17 cellular contexts compared by ENCODE assay signal in genomic region chr9:93459432-93459847, GRCh38. TPM values are rescaled to one million over a fixed set of nuclear protein-coding genes. Genes with fewer than 3 reads are reported as not detected.
DNase-seq lines count a peak whose midpoint lies in the region; ATAC-seq and TF ChIP-seq lines count a peak whose summit lies in the region.
"Had no signal": no experiment of that assay in that cellular context is flagged by ENCODE, and none has a peak within 500 bp of the region (broad histone marks: within the 10 kb centered on the region; RNA-seq: fewer than 3 reads in every experiment).

No MANE protein-coding gene starts in this region.

- H3K4me1 Mint-ChIP-seq in activated CD4-positive, alpha-beta T cell treated with anti-CD3 and anti-CD28 coated beads for 36 hours = peaks cover 80% of the 10 kb centered on the region
- H3K4me1 Mint-ChIP-seq in effector memory CD8-positive, alpha-beta T cell (ENCODE audit: low read depth in 2 of 2) = peaks cover 51 to 71% of the 10 kb centered on the region in 2 donors
- H3K4me1 Mint-ChIP-seq in stimulated activated effector memory CD8-positive, alpha-beta T cell treated with anti-CD3 and anti-CD28 coated beads, Interleukin-12 subunit alpha, Interleukin-12 subunit beta, amount 100 ng/mL, for 72 hours = peaks cover 77% of the 10 kb centered on the region

- intact Hi-C loops in activated CD4-positive, alpha-beta T cell treated with anti-CD3 and anti-CD28 coated beads for 36 hours (cut with DNase I, micrococcal nuclease) = loop anchor here (10.0 kb wide), 3 partner anchors 505 to 1165 kb away; partner anchors contain the start of gene IARS1 (in 1 of the 2)

- peak overlapping the region; percentile 39 for H3K27ac Mint-ChIP-seq in activated CD4-positive, alpha-beta T cell treated with anti-CD3 and anti-CD28 coated beads for 36 hours
- peak overlapping the region; percentile 54 to 74 for H3K27ac Mint-ChIP-seq in effector memory CD8-positive, alpha-beta T cell
- peak overlapping the region; percentile 23 for H3K27ac Mint-ChIP-seq in stimulated activated effector memory CD8-positive, alpha-beta T cell treated with anti-CD3 and anti-CD28 coated beads, Interleukin-12 subunit alpha, Interleukin-12 subunit beta, amount 100 ng/mL, for 72 hours
- H3K27ac Mint-ChIP-seq: mesothelial cell of epicardium had no signal

- H3K4me3 Mint-ChIP-seq in activated CD4-positive, alpha-beta T cell treated with anti-CD3 and anti-CD28 coated beads for 36 hours = no peak overlapping the region
- peak overlapping the region in 1 of 2 donors; percentile 23 for H3K4me3 Mint-ChIP-seq in effector memory CD8-positive, alpha-beta T cell
- H3K4me3 Mint-ChIP-seq in stimulated activated effector memory CD8-positive, alpha-beta T cell treated with anti-CD3 and anti-CD28 coated beads, Interleukin-12 subunit alpha, Interleukin-12 subunit beta, amount 100 ng/mL, for 72 hours = no peak overlapping the region
- H3K4me3 Mint-ChIP-seq: mesothelial cell of epicardium, T-cell had no signal

- no peaks in the 10 kb centered on the region for H3K27me3 Mint-ChIP-seq in activated CD4-positive, alpha-beta T cell treated with anti-CD3 and anti-CD28 coated beads for 36 hours
- H3K27me3 Mint-ChIP-seq in effector memory CD8-positive, alpha-beta T cell = no peaks in the 10 kb centered on the region
- H3K27me3 Mint-ChIP-seq: T-cell had no signal

- H3K36me3 Mint-ChIP-seq in activated CD4-positive, alpha-beta T cell treated with anti-CD3 and anti-CD28 coated beads for 36 hours (ENCODE audit: low read depth) = peaks cover 28% of the 10 kb centered on the region
- peaks cover 4% of the 10 kb centered on the region for H3K36me3 Mint-ChIP-seq in effector memory CD8-positive, alpha-beta T cell (ENCODE audit: insufficient read depth)
- H3K36me3 Mint-ChIP-seq in stimulated activated effector memory CD8-positive, alpha-beta T cell treated with anti-CD3 and anti-CD28 coated beads, Interleukin-12 subunit alpha, Interleukin-12 subunit beta, amount 100 ng/mL, for 72 hours = peaks cover 27% of the 10 kb centered on the region
- H3K36me3 Mint-ChIP-seq: mesothelial cell of epicardium had no signal

- no peak for DNase-seq in activated CD4-positive, alpha-beta T cell treated with anti-CD3 and anti-CD28 coated beads for 36 hours
- no peak for DNase-seq in activated CD4-positive, alpha-beta T cell treated with anti-CD3 and anti-CD28 coated beads, Interleukin-2, amount 50 U/mL, for 1 hour
- DNase-seq in effector memory CD8-positive, alpha-beta T cell = no peak
- no peak for DNase-seq in stimulated activated effector memory CD8-positive, alpha-beta T cell treated with anti-CD3 and anti-CD28 coated beads, Interleukin-12 subunit alpha, Interleukin-12 subunit beta, amount 100 ng/mL, for 72 hours (ENCODE audit: low spot score in 2 of 2)
- no peak for DNase-seq in hepatic stellate cell (ENCODE audit: low spot score)
- DNase-seq: activated gamma-delta T cell, brain microvascular endothelial cell, DMS 273 treated with DMSO at 0.1 percent for 48 hours, foreskin keratinocyte, MV-4-11, NCI-H446, T-cell had no signal

- H3K4me3 ChIP-seq in OCI-LY1 (ENCODE audit: low read depth, low read length, poor library complexity, severe bottlenecking) = no peak overlapping the region
- H3K4me3 ChIP-seq: suprapubic skin had no signal

- no peaks in the 10 kb centered on the region for H3K9me2 ChIP-seq in OCI-LY1 (ENCODE audit: low read depth, low read length)

- no peaks in the 10 kb centered on the region for H4K20me1 ChIP-seq in OCI-LY1 (ENCODE audit: insufficient read depth, low read length)

- peak overlapping the region; percentile 7; the same call in 1 of the 2 replicates for H3K9ac ChIP-seq in OCI-LY1 (ENCODE audit: low read length)

- CTCF ChIA-PET in activated CD4-positive, alpha-beta T cell treated with anti-CD3 and anti-CD28 coated beads for 36 hours (lab: Charles Lee) = no interaction called here

- POLR2A ChIA-PET in activated CD4-positive, alpha-beta T cell treated with anti-CD3 and anti-CD28 coated beads for 36 hours (lab: Charles Lee) = no interaction called here

- H3K9me3 Mint-ChIP-seq in activated CD4-positive, alpha-beta T cell treated with anti-CD3 and anti-CD28 coated beads for 36 hours (ENCODE audit: low read depth) = no peaks in the 10 kb centered on the region
- no peaks in the 10 kb centered on the region for H3K9me3 Mint-ChIP-seq in effector memory CD8-positive, alpha-beta T cell
- no peaks in the 10 kb centered on the region for H3K9me3 Mint-ChIP-seq in stimulated activated effector memory CD8-positive, alpha-beta T cell treated with anti-CD3 and anti-CD28 coated beads, Interleukin-12 subunit alpha, Interleukin-12 subunit beta, amount 100 ng/mL, for 72 hours
- H3K9me3 Mint-ChIP-seq: mesothelial cell of epicardium, T-cell had no signal

- no peaks in the 10 kb centered on the region for H3K27me3 ChIP-seq in OCI-LY1 (ENCODE audit: insufficient read depth, low read length)
- H3K27me3 ChIP-seq: brain microvascular endothelial cell, foreskin keratinocyte, suprapubic skin had no signal

- TF ChIP-seq CTCF in OCI-LY1 (IDR thresholded peaks at IDR 0.05; ENCODE audit: low read length) = no peak

- peaks cover 91% of the 10 kb centered on the region for H3K4me1 ChIP-seq in OCI-LY1 (ENCODE audit: insufficient read depth, low read length, severe bottlenecking)

- ATAC-seq in activated CD4-positive, alpha-beta T cell treated with anti-CD3 and anti-CD28 coated beads for 36 hours = no peak
- no peak for ATAC-seq in effector memory CD8-positive, alpha-beta T cell (replicated peaks)
- no peak for ATAC-seq in stimulated activated effector memory CD8-positive, alpha-beta T cell treated with anti-CD3 and anti-CD28 coated beads, Interleukin-12 subunit alpha, Interleukin-12 subunit beta, amount 100 ng/mL, for 72 hours
- ATAC-seq in HG03378 (IDR thresholded peaks at IDR 0.05; ENCODE audit: unreplicated experiment) (no peak), GM18519 (IDR thresholded peaks at IDR 0.05; ENCODE audit: low FRiP score, unreplicated experiment) (no peak)
- ATAC-seq: foreskin keratinocyte, T-cell had no signal

- H3K36me3 ChIP-seq in OCI-LY1 (ENCODE audit: insufficient read depth, low read length) = peaks cover 31% of the 10 kb centered on the region; the same call in 1 of the 2 replicates
- H3K36me3 ChIP-seq: brain microvascular endothelial cell, suprapubic skin had no signal

- H3K9me3 ChIP-seq in OCI-LY1 (ENCODE audit: low read length) = no peaks in the 10 kb centered on the region
- H3K9me3 ChIP-seq: suprapubic skin had no signal

- H2AFZ ChIP-seq in OCI-LY1 (ENCODE audit: low read length) = no peak overlapping the region

- peaks cover 100% of the 10 kb centered on the region for H3K79me2 ChIP-seq in OCI-LY1 (ENCODE audit: insufficient read depth, low read length)

- H3K27ac ChIP-seq in OCI-LY1 (ENCODE audit: low read depth, low read length, poor library complexity, severe bottlenecking) = peak overlapping the region; percentile 86
- H3K27ac ChIP-seq: brain microvascular endothelial cell, foreskin keratinocyte, suprapubic skin had no signal

- no peaks in the 10 kb centered on the region; the same call in 1 of the 2 replicates for H3F3A ChIP-seq in OCI-LY1 (ENCODE audit: insufficient read depth, low read length)

- peak overlapping the region; percentile 60; the same call in 1 of the 2 replicates for H3K4me2 ChIP-seq in OCI-LY1 (ENCODE audit: low read length)

RNA-seq across cellular contexts. Expression of gene FAM120AOS, which starts 6.1 kb away (rescaled TPM):
- 10 to 100 TPM; 38.7 to 43.1 TPM for total RNA-seq in activated CD4-positive, alpha-beta T cell treated with anti-CD3 and anti-CD28 coated beads for 36 hours

RNA-seq across cellular contexts. Expression of gene FAM120A, which starts 8.0 kb away (rescaled TPM):
- total RNA-seq in activated CD4-positive, alpha-beta T cell treated with anti-CD3 and anti-CD28 coated beads for 36 hours = 100 to 1,000 TPM; 115 to 154 TPM
